ENCODE assay signal across 2 cellular contexts in the genomic region with DNA sequence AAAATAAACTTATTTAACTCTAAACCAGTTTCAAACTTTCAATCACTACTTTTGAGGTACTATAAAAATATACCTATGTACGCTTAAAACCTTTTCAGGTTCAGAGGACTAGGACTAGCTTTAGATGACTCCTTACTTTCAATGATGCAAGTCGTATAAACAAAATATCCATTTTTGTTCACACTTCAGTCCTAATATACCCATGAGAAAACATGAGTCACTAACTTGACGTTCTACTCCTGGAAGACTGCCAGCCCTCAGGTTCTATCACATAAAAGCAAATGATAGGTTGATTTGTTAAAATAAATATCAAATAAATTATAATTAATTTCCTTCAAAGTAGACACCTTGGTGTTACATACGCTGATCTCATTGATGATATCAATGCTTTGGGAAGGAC.
TF ChIP-seq lines count a peak whose summit lies in the region.

No MANE protein-coding gene starts in this region.

TF ChIP-seq in endothelial cell of umbilical vein, 7 proteins besides CTCF, POLR2A, EP300 and RAD21 (continued from another document):
- TF ChIP-seq FOS (IDR thresholded peaks at IDR 0.05; ENCODE audit: borderline replicate concordance, insufficient read depth, low read length) (peak; percentile 56), EZH2 (IDR thresholded peaks at IDR 0.05; ENCODE audit: borderline replicate concordance, low read depth, low read length, severe bottlenecking) (no peak), MYC (IDR thresholded peaks at IDR 0.05; ENCODE audit: low read depth, low read length) (no peak)

TF ChIP-seq in GM23338, 12 proteins besides CTCF, POLR2A, EP300 and RAD21 (continued from another document):
- TF ChIP-seq REST (IDR thresholded peaks at IDR 0.05; ENCODE audit: unreplicated experiment) (no peak), ZNF331 (CRISPR knock-in tag; IDR thresholded peaks at IDR 0.05; ENCODE audit: low read depth) (no peak), NANOG (IDR thresholded peaks at IDR 0.05; ENCODE audit: borderline replicate concordance) (no peak), POLR2AphosphoS5 (IDR thresholded peaks at IDR 0.05; ENCODE audit: low read depth) (no peak), ETS1 (IDR thresholded peaks at IDR 0.05) (no peak), JUNB (IDR thresholded peaks at IDR 0.05; ENCODE audit: unreplicated experiment) (no peak), ZNF114 (CRISPR knock-in tag; IDR thresholded peaks at IDR 0.05) (no peak), EZH2phosphoT487 (IDR thresholded peaks at IDR 0.05; ENCODE audit: unreplicated experiment) (no peak), STAT1 (IDR thresholded peaks at IDR 0.05; ENCODE audit: unreplicated experiment) (no peak)
- TF ChIP-seq, protein P1, sequence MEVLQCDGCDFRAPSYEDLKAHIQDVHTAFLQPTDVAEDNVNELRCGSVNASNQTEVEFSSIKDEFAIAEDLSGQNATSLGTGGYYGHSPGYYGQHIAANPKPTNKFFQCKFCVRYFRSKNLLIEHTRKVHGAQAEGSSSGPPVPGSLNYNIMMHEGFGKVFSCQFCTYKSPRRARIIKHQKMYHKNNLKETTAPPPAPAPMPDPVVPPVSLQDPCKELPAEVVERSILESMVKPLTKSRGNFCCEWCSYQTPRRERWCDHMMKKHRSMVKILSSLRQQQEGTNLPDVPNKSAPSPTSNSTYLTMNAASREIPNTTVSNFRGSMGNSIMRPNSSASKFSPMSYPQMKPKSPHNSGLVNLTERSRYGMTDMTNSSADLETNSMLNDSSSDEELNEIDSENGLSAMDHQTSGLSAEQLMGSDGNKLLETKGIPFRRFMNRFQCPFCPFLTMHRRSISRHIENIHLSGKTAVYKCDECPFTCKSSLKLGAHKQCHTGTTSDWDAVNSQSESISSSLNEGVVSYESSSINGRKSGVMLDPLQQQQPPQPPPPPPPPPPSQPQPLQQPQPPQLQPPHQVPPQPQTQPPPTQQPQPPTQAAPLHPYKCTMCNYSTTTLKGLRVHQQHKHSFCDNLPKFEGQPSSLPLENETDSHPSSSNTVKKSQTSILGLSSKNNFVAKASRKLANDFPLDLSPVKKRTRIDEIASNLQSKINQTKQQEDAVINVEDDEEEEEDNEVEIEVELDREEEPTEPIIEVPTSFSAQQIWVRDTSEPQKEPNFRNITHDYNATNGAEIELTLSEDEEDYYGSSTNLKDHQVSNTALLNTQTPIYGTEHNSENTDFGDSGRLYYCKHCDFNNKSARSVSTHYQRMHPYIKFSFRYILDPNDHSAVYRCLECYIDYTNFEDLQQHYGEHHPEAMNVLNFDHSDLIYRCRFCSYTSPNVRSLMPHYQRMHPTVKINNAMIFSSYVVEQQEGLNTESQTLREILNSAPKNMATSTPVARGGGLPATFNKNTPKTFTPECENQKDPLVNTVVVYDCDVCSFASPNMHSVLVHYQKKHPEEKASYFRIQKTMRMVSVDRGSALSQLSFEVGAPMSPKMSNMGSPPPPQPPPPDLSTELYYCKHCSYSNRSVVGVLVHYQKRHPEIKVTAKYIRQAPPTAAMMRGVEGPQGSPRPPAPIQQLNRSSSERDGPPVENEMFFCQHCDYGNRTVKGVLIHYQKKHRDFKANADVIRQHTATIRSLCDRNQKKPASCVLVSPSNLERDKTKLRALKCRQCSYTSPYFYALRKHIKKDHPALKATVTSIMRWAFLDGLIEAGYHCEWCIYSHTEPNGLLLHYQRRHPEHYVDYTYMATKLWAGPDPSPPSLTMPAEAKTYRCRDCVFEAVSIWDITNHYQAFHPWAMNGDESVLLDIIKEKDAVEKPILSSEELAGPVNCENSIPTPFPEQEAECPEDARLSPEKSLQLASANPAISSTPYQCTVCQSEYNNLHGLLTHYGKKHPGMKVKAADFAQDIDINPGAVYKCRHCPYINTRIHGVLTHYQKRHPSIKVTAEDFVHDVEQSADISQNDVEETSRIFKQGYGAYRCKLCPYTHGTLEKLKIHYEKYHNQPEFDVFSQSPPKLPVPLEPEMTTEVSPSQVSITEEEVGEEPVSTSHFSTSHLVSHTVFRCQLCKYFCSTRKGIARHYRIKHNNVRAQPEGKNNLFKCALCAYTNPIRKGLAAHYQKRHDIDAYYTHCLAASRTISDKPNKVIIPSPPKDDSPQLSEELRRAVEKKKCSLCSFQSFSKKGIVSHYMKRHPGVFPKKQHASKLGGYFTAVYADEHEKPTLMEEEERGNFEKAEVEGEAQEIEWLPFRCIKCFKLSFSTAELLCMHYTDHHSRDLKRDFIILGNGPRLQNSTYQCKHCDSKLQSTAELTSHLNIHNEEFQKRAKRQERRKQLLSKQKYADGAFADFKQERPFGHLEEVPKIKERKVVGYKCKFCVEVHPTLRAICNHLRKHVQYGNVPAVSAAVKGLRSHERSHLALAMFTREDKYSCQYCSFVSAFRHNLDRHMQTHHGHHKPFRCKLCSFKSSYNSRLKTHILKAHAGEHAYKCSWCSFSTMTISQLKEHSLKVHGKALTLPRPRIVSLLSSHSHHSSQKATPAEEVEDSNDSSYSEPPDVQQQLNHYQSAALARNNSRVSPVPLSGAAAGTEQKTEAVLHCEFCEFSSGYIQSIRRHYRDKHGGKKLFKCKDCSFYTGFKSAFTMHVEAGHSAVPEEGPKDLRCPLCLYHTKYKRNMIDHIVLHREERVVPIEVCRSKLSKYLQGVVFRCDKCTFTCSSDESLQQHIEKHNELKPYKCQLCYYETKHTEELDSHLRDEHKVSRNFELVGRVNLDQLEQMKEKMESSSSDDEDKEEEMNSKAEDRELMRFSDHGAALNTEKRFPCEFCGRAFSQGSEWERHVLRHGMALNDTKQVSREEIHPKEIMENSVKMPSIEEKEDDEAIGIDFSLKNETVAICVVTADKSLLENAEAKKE (CRISPR knock-in tag; IDR thresholded peaks at IDR 0.05): no peak
